Comparison of ENCODE assay signal across 11 cellular contexts in the genomic region with DNA sequence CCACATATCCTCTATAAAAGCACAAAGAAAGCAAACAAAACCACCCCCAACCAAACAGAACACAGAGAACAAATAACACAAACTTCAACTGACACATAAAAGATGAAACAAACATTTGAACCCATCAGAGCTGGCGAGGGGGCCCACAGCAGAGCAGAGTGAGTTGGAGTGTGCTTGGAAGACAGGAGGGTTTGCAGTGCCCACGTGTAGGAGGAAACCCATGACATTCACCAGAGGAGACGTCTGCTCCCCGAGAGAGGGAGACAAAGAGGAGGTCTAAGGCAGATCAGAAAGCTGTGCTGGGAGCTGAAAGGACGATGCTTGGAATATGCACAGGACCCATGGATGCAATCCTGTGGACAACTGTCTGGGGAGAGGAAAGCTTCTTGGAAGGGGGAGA. TPM values are rescaled to one million over a fixed set of nuclear protein-coding genes. Genes with fewer than 3 reads are reported as not detected.
DNase-seq lines count a peak whose midpoint lies in the region; ATAC-seq and TF ChIP-seq lines count a peak whose summit lies in the region.
"Had no signal": no experiment of that assay in that cellular context is flagged by ENCODE, and none has a peak within 500 bp of the region (broad histone marks: within the 10 kb centered on the region; RNA-seq: fewer than 3 reads in every experiment).

No MANE protein-coding gene starts in this region.

- peak; percentile 65 for DNase-seq in EH (ENCODE audit: low read depth)
- no peak for DNase-seq in HFF-Myc (ENCODE audit: extremely low read depth, low read depth)
- no peak for DNase-seq in RWPE2 (ENCODE audit: low spot score)
- no peak for DNase-seq in kidney epithelial cell (ENCODE audit: low read depth)
- DNase-seq in NOMO-1 (lab: John Stamatoyannopoulos, UW; ENCODE audit: unreplicated experiment in 2 of 2) = no peak
- no peak for DNase-seq in activated CD4-positive, alpha-beta memory T cell treated with anti-CD3 and anti-CD28 coated beads for 36 hours
- DNase-seq: activated CD4-positive, CD25-positive, alpha-beta regulatory T cell; hippocampal formation; stimulated activated CD4-positive, alpha-beta T cell treated with anti-CD3 and anti-CD28 coated beads, Interleukin-4, amount 100 ng/mL, for 4 hours had no signal

- no peak overlapping the region for H3K4me3 ChIP-seq in HFF-Myc (replicated peaks; ENCODE audit: low read depth, low read length)
- no peak overlapping the region for H3K4me3 ChIP-seq in RWPE2 (ENCODE audit: severe bottlenecking)
- no peak overlapping the region for H3K4me3 ChIP-seq in kidney epithelial cell (ENCODE audit: low read depth, low read length)

- H3K4me3 Mint-ChIP-seq in activated CD4-positive, alpha-beta memory T cell treated with anti-CD3 and anti-CD28 coated beads for 36 hours = no peak overlapping the region

- TF ChIP-seq CTCF in HFF-Myc (IDR thresholded peaks at IDR 0.05; ENCODE audit: low read depth, low read length, missing control alignments) = peak; percentile 48
- TF ChIP-seq CTCF in RWPE2 (IDR thresholded peaks at IDR 0.05; ENCODE audit: poor library complexity, severe bottlenecking) = peak; percentile 61
- TF ChIP-seq CTCF in kidney epithelial cell (IDR thresholded peaks at IDR 0.05; ENCODE audit: insufficient read depth, low read length, poor library complexity, severe bottlenecking) = peak; percentile 50

- H3K4me1 Mint-ChIP-seq in activated CD4-positive, alpha-beta memory T cell treated with anti-CD3 and anti-CD28 coated beads for 36 hours (ENCODE audit: low read depth) = no peaks in the 10 kb centered on the region

- CTCF ChIA-PET in activated CD4-positive, alpha-beta memory T cell treated with anti-CD3 and anti-CD28 coated beads for 36 hours (lab: Charles Lee) = no interaction called here

- H3K27me3 ChIP-seq in RWPE2 (ENCODE audit: insufficient read depth, poor library complexity, severe bottlenecking) (peaks cover 4% of the 10 kb centered on the region), kidney epithelial cell (ENCODE audit: control insufficient read depth, insufficient read depth, low read length) (peaks cover 17% of the 10 kb centered on the region)

- POLR2A ChIA-PET in activated CD4-positive, alpha-beta memory T cell treated with anti-CD3 and anti-CD28 coated beads for 36 hours (lab: Charles Lee) = no interaction called here

- peak; percentile 91 for ATAC-seq in RWPE2 (ENCODE audit: low read depth)
- ATAC-seq in HG03159 (IDR thresholded peaks at IDR 0.05; ENCODE audit: unreplicated experiment) = no peak
- no peak for ATAC-seq in esophagus mucosa

- no peaks in the 10 kb centered on the region for H3K36me3 ChIP-seq in RWPE2 (ENCODE audit: low read depth)
- H3K36me3 ChIP-seq in kidney epithelial cell (ENCODE audit: control insufficient read depth, insufficient read depth, low read length) = no peaks in the 10 kb centered on the region

- H3K9me3 ChIP-seq in RWPE2 (ENCODE audit: severe bottlenecking) = no peaks in the 10 kb centered on the region

- H3K27ac ChIP-seq in RWPE2 (ENCODE audit: poor library complexity, severe bottlenecking) = no peak overlapping the region

- H3K36me3 Mint-ChIP-seq in activated CD4-positive, alpha-beta memory T cell treated with anti-CD3 and anti-CD28 coated beads for 36 hours = no peaks in the 10 kb centered on the region

- H3K4me1 ChIP-seq in RWPE2 (ENCODE audit: insufficient read depth, poor library complexity, severe bottlenecking) = no peaks in the 10 kb centered on the region

- intact Hi-C loops in activated CD4-positive, alpha-beta memory T cell treated with anti-CD3 and anti-CD28 coated beads for 36 hours (cut with micrococcal nuclease) = no loop called here

- no peak overlapping the region for H3K27ac Mint-ChIP-seq in activated CD4-positive, alpha-beta memory T cell treated with anti-CD3 and anti-CD28 coated beads for 36 hours

- no peaks in the 10 kb centered on the region for H3K9me3 Mint-ChIP-seq in activated CD4-positive, alpha-beta memory T cell treated with anti-CD3 and anti-CD28 coated beads for 36 hours

- H3K27me3 Mint-ChIP-seq in activated CD4-positive, alpha-beta memory T cell treated with anti-CD3 and anti-CD28 coated beads for 36 hours = peaks cover 3% of the 10 kb centered on the region

RNA-seq across cellular contexts. Expression of gene MRPL36, which starts 27.0 kb away (rescaled TPM):
- 42.8 and 51.6 TPM in 2 replicates for total RNA-seq in kidney epithelial cell
- 10 to 100 TPM; 60.8 to 64.7 TPM for total RNA-seq in activated CD4-positive, alpha-beta memory T cell treated with anti-CD3 and anti-CD28 coated beads for 36 hours
- 54.3 TPM for total RNA-seq in esophagus mucosa

RNA-seq across cellular contexts. Expression of gene NDUFS6, which starts 28.6 kb away (rescaled TPM):
- total RNA-seq in kidney epithelial cell (69.2 and 74.8 TPM in 2 replicates), esophagus mucosa (30.7 TPM)
- 10 to 100 TPM; 38.9 to 39.5 TPM for total RNA-seq in activated CD4-positive, alpha-beta memory T cell treated with anti-CD3 and anti-CD28 coated beads for 36 hours
